Comparison of ENCODE assay signal across 10 cellular contexts in the genomic region with DNA sequence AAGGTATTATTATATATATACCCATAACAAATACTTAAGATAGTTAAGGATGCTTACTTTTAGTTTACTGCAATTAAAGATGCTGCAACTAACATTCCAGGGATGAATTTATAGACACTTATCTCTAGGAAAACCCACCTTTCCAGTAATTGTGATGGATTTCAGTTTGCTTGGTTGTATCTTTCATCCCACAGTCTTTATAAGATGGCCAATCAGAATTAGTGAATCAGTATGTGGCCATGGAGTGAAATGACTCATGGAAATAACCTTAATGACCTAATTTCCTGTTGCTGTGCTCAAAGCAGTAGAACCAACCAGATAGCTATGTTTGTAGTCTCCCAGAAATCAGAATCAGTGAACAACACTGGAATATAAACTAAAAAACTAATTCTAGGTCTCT. TPM values are rescaled to one million over a fixed set of nuclear protein-coding genes. Genes with fewer than 3 reads are reported as not detected.
DNase-seq lines count a peak whose midpoint lies in the region; ATAC-seq and TF ChIP-seq lines count a peak whose summit lies in the region.
"Had no signal": no experiment of that assay in that cellular context is flagged by ENCODE, and none has a peak within 500 bp of the region (broad histone marks: within the 10 kb centered on the region; RNA-seq: fewer than 3 reads in every experiment).

No MANE protein-coding gene starts in this region.

- intact Hi-C loops in left lung (cut with DNase I) = no loop called here

- H3K36me3 Mint-ChIP-seq in activated T-cell treated with anti-CD3 and anti-CD28 coated beads, Interleukin-2, amount 50 U/mL, for 72 hours (ENCODE audit: insufficient read depth in 2 of 2) = peaks cover 6 to 23% of the 10 kb centered on the region in 2 donors
- peaks cover 24% of the 10 kb centered on the region for H3K36me3 Mint-ChIP-seq in stimulated activated effector memory CD8-positive, alpha-beta T cell treated with anti-CD3 and anti-CD28 coated beads, Interleukin-12 subunit alpha, Interleukin-12 subunit beta, amount 100 ng/mL, for 72 hours
- peaks cover 31% of the 10 kb centered on the region for H3K36me3 Mint-ChIP-seq in stimulated activated memory B cell treated with anti-CD40 and anti-IgM and Interleukin-4, amounts not matched to agents 10 μg/mL and 1 μg/mL and 100 μg/mL, for 72 hours

- H3K4me1 ChIP-seq in left lung = no peaks in the 10 kb centered on the region

- DNase-seq in activated T-cell treated with anti-CD3 and anti-CD28 coated beads, Interleukin-2, amount 50 U/mL, for 72 hours = no peak
- no peak for DNase-seq in activated T-cell treated with anti-CD3 and anti-CD28 coated beads, Interleukin-2, amount 50 U/mL, for 1 hour
- DNase-seq in brain microvascular endothelial cell (peak; percentile 48), occipital lobe (lab: John Stamatoyannopoulos, UW) (no peak), left lung (no peak)
- DNase-seq in stimulated activated effector memory CD8-positive, alpha-beta T cell treated with anti-CD3 and anti-CD28 coated beads, Interleukin-12 subunit alpha, Interleukin-12 subunit beta, amount 100 ng/mL, for 72 hours (ENCODE audit: low spot score in 2 of 2) = no peak
- DNase-seq: NCI-H2081 had no signal

- peaks cover 0 to under 1% of the 10 kb centered on the region in 2 donors for H3K9me3 Mint-ChIP-seq in activated T-cell treated with anti-CD3 and anti-CD28 coated beads, Interleukin-2, amount 50 U/mL, for 72 hours
- H3K9me3 Mint-ChIP-seq in stimulated activated effector memory CD8-positive, alpha-beta T cell treated with anti-CD3 and anti-CD28 coated beads, Interleukin-12 subunit alpha, Interleukin-12 subunit beta, amount 100 ng/mL, for 72 hours = no peaks in the 10 kb centered on the region
- no peaks in the 10 kb centered on the region for H3K9me3 Mint-ChIP-seq in stimulated activated memory B cell treated with anti-CD40 and anti-IgM and Interleukin-4, amounts not matched to agents 10 μg/mL and 1 μg/mL and 100 μg/mL, for 72 hours

- peak overlapping the region; percentile 70 for H3K27ac Mint-ChIP-seq in activated T-cell treated with anti-CD3 and anti-CD28 coated beads, Interleukin-2, amount 50 U/mL, for 72 hours
- peak overlapping the region; percentile 74 for H3K27ac Mint-ChIP-seq in stimulated activated effector memory CD8-positive, alpha-beta T cell treated with anti-CD3 and anti-CD28 coated beads, Interleukin-12 subunit alpha, Interleukin-12 subunit beta, amount 100 ng/mL, for 72 hours
- no peak overlapping the region for H3K27ac Mint-ChIP-seq in stimulated activated memory B cell treated with anti-CD40 and anti-IgM and Interleukin-4, amounts not matched to agents 10 μg/mL and 1 μg/mL and 100 μg/mL, for 72 hours

- peak overlapping the region in 1 of 2 donors; percentile 27 for H3K4me3 Mint-ChIP-seq in activated T-cell treated with anti-CD3 and anti-CD28 coated beads, Interleukin-2, amount 50 U/mL, for 72 hours
- H3K4me3 Mint-ChIP-seq in stimulated activated effector memory CD8-positive, alpha-beta T cell treated with anti-CD3 and anti-CD28 coated beads, Interleukin-12 subunit alpha, Interleukin-12 subunit beta, amount 100 ng/mL, for 72 hours = no peak overlapping the region
- H3K4me3 Mint-ChIP-seq in stimulated activated memory B cell treated with anti-CD40 and anti-IgM and Interleukin-4, amounts not matched to agents 10 μg/mL and 1 μg/mL and 100 μg/mL, for 72 hours = no peak overlapping the region

- peak overlapping the region; percentile 30 for H3K27ac ChIP-seq in brain microvascular endothelial cell
- H3K27ac ChIP-seq in left lung = peak overlapping the region in 1 of 2 donors; percentile 53
- H3K27ac ChIP-seq: C4-2B had no signal

- no peaks in the 10 kb centered on the region for H3K9me3 ChIP-seq in left lung

- H3K27me3 ChIP-seq in brain microvascular endothelial cell (replicated peaks) (no peaks in the 10 kb centered on the region), left lung (no peaks in the 10 kb centered on the region)

- peak; percentile 65 to 87 for ATAC-seq in activated T-cell treated with anti-CD3 and anti-CD28 coated beads, Interleukin-2, amount 50 U/mL, for 72 hours (replicated peaks in 1 of 2)
- peak; percentile 81 for ATAC-seq in HG03558 (IDR thresholded peaks at IDR 0.05; ENCODE audit: extremely low read depth, unreplicated experiment)
- ATAC-seq in stimulated activated effector memory CD8-positive, alpha-beta T cell treated with anti-CD3 and anti-CD28 coated beads, Interleukin-12 subunit alpha, Interleukin-12 subunit beta, amount 100 ng/mL, for 72 hours = peak; percentile 90
- no peak for ATAC-seq in left lung
- no peak for ATAC-seq in stimulated activated memory B cell treated with anti-CD40 and anti-IgM and Interleukin-4, amounts not matched to agents 10 μg/mL and 1 μg/mL and 100 μg/mL, for 72 hours

- in situ Hi-C loops in brain microvascular endothelial cell (cut with HindIII; ENCODE audit: low pct_ligation_motif_present, low sequenced_read_pairs) = no loop called here

- no peaks in the 10 kb centered on the region for H3K27me3 Mint-ChIP-seq in activated T-cell treated with anti-CD3 and anti-CD28 coated beads, Interleukin-2, amount 50 U/mL, for 72 hours (ENCODE audit: low read depth)
- no peaks in the 10 kb centered on the region for H3K27me3 Mint-ChIP-seq in stimulated activated memory B cell treated with anti-CD40 and anti-IgM and Interleukin-4, amounts not matched to agents 10 μg/mL and 1 μg/mL and 100 μg/mL, for 72 hours

- TF ChIP-seq CTCF in brain microvascular endothelial cell (IDR thresholded peaks at IDR 0.05; ENCODE audit: low read depth, low read length, missing control alignments) (no peak), left lung (IDR thresholded peaks at IDR 0.05) (no peak)

- H3K4me3 ChIP-seq in brain microvascular endothelial cell (ENCODE audit: low read depth, low read length) (no peak overlapping the region), left lung (no peak overlapping the region)

- H3K4me1 Mint-ChIP-seq in activated T-cell treated with anti-CD3 and anti-CD28 coated beads, Interleukin-2, amount 50 U/mL, for 72 hours (ENCODE audit: low read depth) = no peaks in the 10 kb centered on the region
- peaks cover 10% of the 10 kb centered on the region for H3K4me1 Mint-ChIP-seq in stimulated activated effector memory CD8-positive, alpha-beta T cell treated with anti-CD3 and anti-CD28 coated beads, Interleukin-12 subunit alpha, Interleukin-12 subunit beta, amount 100 ng/mL, for 72 hours
- peaks cover 11% of the 10 kb centered on the region for H3K4me1 Mint-ChIP-seq in stimulated activated memory B cell treated with anti-CD40 and anti-IgM and Interleukin-4, amounts not matched to agents 10 μg/mL and 1 μg/mL and 100 μg/mL, for 72 hours

- H3K36me3 ChIP-seq in brain microvascular endothelial cell (replicated peaks) (no peaks in the 10 kb centered on the region), left lung (peaks cover 0 to 9% of the 10 kb centered on the region in 2 donors)

RNA-seq across cellular contexts. Expression of gene MOSPD2, which starts 26.4 kb away (rescaled TPM):
- 10 to 100 TPM; 17.2 to 22.6 TPM for total RNA-seq in activated T-cell treated with anti-CD3 and anti-CD28 coated beads, Interleukin-2, amount 50 U/mL, for 72 hours
- total RNA-seq in occipital lobe = 15.6 TPM
- total RNA-seq in left lung = 10 to 100 TPM; 22.3 to 29.7 TPM

RNA-seq across cellular contexts. Expression of gene FANCB, which starts 26.7 kb away (rescaled TPM):
- 10 to 100 TPM; 15.9 to 16.0 TPM for total RNA-seq in activated T-cell treated with anti-CD3 and anti-CD28 coated beads, Interleukin-2, amount 50 U/mL, for 72 hours
- total RNA-seq in occipital lobe = 14.2 TPM
- 1 to 10 TPM; 2.5 to 2.6 TPM for total RNA-seq in left lung

Comparison
In these comparisons a context has a peak if more than half of its experiments do, and no peak if none do; other contexts are left out.
1. ATAC-seq: peak in activated T-cell treated with anti-CD3 and anti-CD28 coated beads, Interleukin-2, amount 50 U/mL, for 72 hours (2 of 2), HG03558 (single experiment) and stimulated activated effector memory CD8-positive, alpha-beta T cell treated with anti-CD3 and anti-CD28 coated beads, Interleukin-12 subunit alpha, Interleukin-12 subunit beta, amount 100 ng/mL, for 72 hours (single experiment); none in left lung (single experiment) and stimulated activated memory B cell treated with anti-CD40 and anti-IgM and Interleukin-4, amounts not matched to agents 10 μg/mL and 1 μg/mL and 100 μg/mL, for 72 hours (single experiment).